Comparison of ENCODE assay signal across 1 cellular context in genomic region chr14:91060472-91061308, GRCh38.
TF ChIP-seq lines count a peak whose summit lies in the region.

TSS of gene RPS6KA5 (minus strand) at chr14:91060641. CDS start at chr14:91060434, 207 bp downstream.

TF ChIP-seq in K562, 482 proteins besides CTCF, POLR2A, EP300 and RAD21 (continued from another document and continues in another):
- TF ChIP-seq ZNF395 (CRISPR knock-in tag; IDR thresholded peaks at IDR 0.05) = no peak
- peak; percentile 96 for TF ChIP-seq FOXK2 (conservative IDR thresholded peaks at IDR 0.05 in 1 of 2, IDR thresholded peaks at IDR 0.05 in 1 of 2; ENCODE audit: low read depth in 2 of 2)
- TF ChIP-seq ZNF384 (IDR thresholded peaks at IDR 0.05; ENCODE audit: low read depth, low read length) = no peak
- TF ChIP-seq VEZF1 (CRISPR knock-in tag; IDR thresholded peaks at IDR 0.05) = peak; percentile 100
- TF ChIP-seq CREB3L1 (IDR thresholded peaks at IDR 0.05; ENCODE audit: borderline replicate concordance, low read depth) = no peak
- no peak for TF ChIP-seq DNMT1 (IDR thresholded peaks at IDR 0.05)
- no peak for TF ChIP-seq HDAC2 (IDR thresholded peaks at IDR 0.05)
- TF ChIP-seq ZNF740 (CRISPR knock-in tag; IDR thresholded peaks at IDR 0.05) = no peak
- TF ChIP-seq ZNF740 (tag; IDR thresholded peaks at IDR 0.05) = no peak
- no peak for TF ChIP-seq ETV6 (IDR thresholded peaks at IDR 0.05; ENCODE audit: borderline replicate concordance in 1 of 2, low read depth in 2 of 2, low read length in 1 of 2)
- TF ChIP-seq ETV6 (CRISPR knock-in tag; IDR thresholded peaks at IDR 0.05; ENCODE audit: borderline replicate concordance) = no peak
- TF ChIP-seq ZNF398 (CRISPR knock-in tag; IDR thresholded peaks at IDR 0.05) = no peak
- TF ChIP-seq HNRNPLL (IDR thresholded peaks at IDR 0.05; ENCODE audit: low read depth, low read length, poor library complexity, severe bottlenecking) = peak; percentile 88
- TF ChIP-seq GABPB2 (CRISPR knock-in tag; conservative IDR thresholded peaks at IDR 0.05) = no peak
- TF ChIP-seq FOSL1 (tag; conservative IDR thresholded peaks at IDR 0.05) = no peak
- no peak for TF ChIP-seq ZNF354B (CRISPR knock-in tag; IDR thresholded peaks at IDR 0.05)
- TF ChIP-seq RHOXF2B (CRISPR knock-in tag; conservative IDR thresholded peaks at IDR 0.05) = 0 out of 2 replicates have a peak, but pooled peaks have one; percentile 56
- TF ChIP-seq ARHGAP35 (IDR thresholded peaks at IDR 0.05; ENCODE audit: partially characterized antibody) = no peak
- peak; percentile 95 for TF ChIP-seq CREM (IDR thresholded peaks at IDR 0.05; ENCODE audit: low read depth)
- no peak for TF ChIP-seq ZNF232 (CRISPR knock-in tag; IDR thresholded peaks at IDR 0.05)
- TF ChIP-seq NUFIP1 (IDR thresholded peaks at IDR 0.05; ENCODE audit: partially characterized antibody) = no peak
- TF ChIP-seq ZKSCAN1 (IDR thresholded peaks at IDR 0.05; ENCODE audit: low read depth, low read length) = no peak
- no peak for TF ChIP-seq E2F1 (CRISPR knock-in tag; IDR thresholded peaks at IDR 0.05)
- TF ChIP-seq HSF4 (CRISPR knock-in tag; IDR thresholded peaks at IDR 0.05; ENCODE audit: borderline replicate concordance) = no peak
- TF ChIP-seq RB1 (IDR thresholded peaks at IDR 0.05; ENCODE audit: low read depth) = peak; percentile 68; the same call in 1 of the 2 replicates
- TF ChIP-seq POLR3A (IDR thresholded peaks at IDR 0.05; ENCODE audit: borderline replicate concordance, extremely low read depth, insufficient read depth, insufficient read length) = no peak
- no peak for TF ChIP-seq DEAF1 (CRISPR knock-in tag; IDR thresholded peaks at IDR 0.05)
- TF ChIP-seq ZBTB17 (CRISPR knock-in tag; IDR thresholded peaks at IDR 0.05) = 0 out of 2 replicates have a peak, but pooled peaks have one; percentile 54
- TF ChIP-seq E2F5 (CRISPR knock-in tag; IDR thresholded peaks at IDR 0.05) = no peak
- TF ChIP-seq SLC30A9 (CRISPR knock-in tag; IDR thresholded peaks at IDR 0.05) = no peak
- no peak for TF ChIP-seq ZBTB49 (CRISPR knock-in tag; IDR thresholded peaks at IDR 0.05; ENCODE audit: borderline replicate concordance)
- no peak for TF ChIP-seq TSHZ1 (CRISPR knock-in tag; IDR thresholded peaks at IDR 0.05)
- no peak for TF ChIP-seq MEF2A (IDR thresholded peaks at IDR 0.05; ENCODE audit: control insufficient read depth, low read depth, low read length)
- no peak for TF ChIP-seq MIER1 (IDR thresholded peaks at IDR 0.05; ENCODE audit: low read depth)
- TF ChIP-seq BRD4 (IDR thresholded peaks at IDR 0.05) = no peak
- no peak for TF ChIP-seq E4F1 (CRISPR knock-in tag; IDR thresholded peaks at IDR 0.05; ENCODE audit: borderline replicate concordance)
- peak; percentile 76; the same call in 1 of the 2 replicates for TF ChIP-seq E2F3 (CRISPR knock-in tag; IDR thresholded peaks at IDR 0.05)
- no peak for TF ChIP-seq TAF9B (IDR thresholded peaks at IDR 0.05; ENCODE audit: partially characterized antibody)
- TF ChIP-seq CCAR2 (IDR thresholded peaks at IDR 0.05; ENCODE audit: low read depth, low read length) = no peak
- no peak for TF ChIP-seq SMARCC2 (IDR thresholded peaks at IDR 0.05; ENCODE audit: low read depth)
- no peak for TF ChIP-seq TCF15 (CRISPR knock-in tag; IDR thresholded peaks at IDR 0.05)
- TF ChIP-seq CREB1 (IDR thresholded peaks at IDR 0.05) = peak; percentile 87
- TF ChIP-seq CREB1 (CRISPR knock-in tag; IDR thresholded peaks at IDR 0.05) = peak; percentile 94
- TF ChIP-seq ZNF408 (CRISPR knock-in tag; IDR thresholded peaks at IDR 0.05; ENCODE audit: low read depth) = no peak
